Comparison of ENCODE assay signal across 22 cellular contexts in the genomic region with DNA sequence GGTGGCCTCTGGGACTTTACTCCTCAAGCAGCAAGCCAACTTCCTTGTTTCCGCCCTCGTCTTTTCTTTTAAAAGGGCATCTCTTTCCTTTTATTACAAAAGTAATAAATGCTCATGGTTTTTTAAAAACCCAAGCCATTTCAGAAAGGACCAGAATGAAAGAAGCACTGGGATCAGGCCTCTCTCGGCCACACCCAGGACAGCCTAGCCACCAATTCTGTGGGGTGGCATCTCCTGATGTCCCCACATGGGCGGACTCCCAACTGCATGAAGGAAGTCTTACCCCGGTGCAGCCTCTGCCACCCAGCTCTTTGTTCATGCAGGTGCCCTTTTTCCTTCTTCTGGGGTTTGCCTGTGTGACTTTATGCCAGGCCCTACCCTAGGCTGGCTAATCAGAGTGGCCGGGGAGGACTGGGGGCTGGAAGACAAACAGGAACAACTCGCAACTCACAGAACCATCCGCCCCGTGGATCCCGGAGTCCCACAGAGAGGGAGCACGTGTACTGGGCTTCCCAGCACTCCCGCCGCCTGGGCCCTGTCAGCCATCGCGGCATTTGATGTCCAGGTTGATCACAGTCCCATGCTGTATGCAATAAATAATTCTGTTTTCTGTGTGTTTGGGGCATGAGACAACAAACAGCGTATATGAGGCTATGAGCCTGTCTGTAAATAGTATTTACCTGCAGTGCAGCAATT.
"Had no signal": no experiment of that assay in that cellular context is flagged by ENCODE, and none has a peak within 500 bp of the region (broad histone marks: within the 10 kb centered on the region; RNA-seq: fewer than 3 reads in every experiment).

No MANE protein-coding gene starts in this region.

- H3K27ac Mint-ChIP-seq: activated naive CD8-positive, alpha-beta T cell; activated T-cell treated with anti-CD3 and anti-CD28 coated beads, Interleukin-2, amount 50 U/mL, for 72 hours; dendritic cell treated with granulocyte-macrophage colony-stimulating factor and Interleukin-4, amounts not matched to agents 40 ng/mL and 50 ng/mL, for 4 days; naive B cell had no signal

- H3K27me3 ChIP-seq: tibial artery, vagina had no signal

- H3K36me3 ChIP-seq: prostate gland, tibial artery, vagina, WERI-Rb-1 had no signal

- H3K27ac ChIP-seq: prostate gland, SK-N-MC, tibial artery, vagina, WERI-Rb-1 had no signal

- DNase-seq: activated CD4-positive, alpha-beta T cell treated with anti-CD3 and anti-CD28 coated beads for 4 hours; activated CD8-positive, alpha-beta memory T cell treated with anti-CD3 and anti-CD28 coated beads, Interleukin-2, amount 50 U/mL, for 48 hours; activated gamma-delta T cell; activated T-cell treated with anti-CD3 and anti-CD28 coated beads, Interleukin-2, amount 50 U/mL, for 72 hours; cerebellar nuclear complex; effector memory CD4-positive, alpha-beta T cell; foreskin melanocyte; head of caudate nucleus; naive B cell; occipital lobe; stimulated activated CD4-positive, alpha-beta T cell treated with anti-CD3 and anti-CD28 coated beads, Interleukin-15, amount 100 ng/mL, for 24 hours; stimulated activated CD4-positive, alpha-beta T cell treated with anti-CD3 and anti-CD28 coated beads, Interleukin-4, amount 100 ng/mL, for 1 hour; stimulated activated naive CD4-positive, alpha-beta T cell; T-helper 1 cell; WERI-Rb-1 had no signal

- H3K36me3 Mint-ChIP-seq: activated naive CD8-positive, alpha-beta T cell; naive B cell had no signal

- H3K9me3 Mint-ChIP-seq: activated T-cell treated with anti-CD3 and anti-CD28 coated beads, Interleukin-2, amount 50 U/mL, for 72 hours; dendritic cell treated with granulocyte-macrophage colony-stimulating factor and Interleukin-4, amounts not matched to agents 40 ng/mL and 50 ng/mL, for 4 days; naive B cell had no signal

- H3K4me3 ChIP-seq: prostate gland, SK-N-MC, tibial artery, vagina had no signal

- ATAC-seq: activated T-cell treated with anti-CD3 and anti-CD28 coated beads, Interleukin-2, amount 50 U/mL, for 72 hours; left colon had no signal

- H3K9me3 ChIP-seq: prostate gland, tibial artery, vagina had no signal

- H3K4me3 Mint-ChIP-seq: activated naive CD8-positive, alpha-beta T cell; activated T-cell treated with anti-CD3 and anti-CD28 coated beads, Interleukin-2, amount 50 U/mL, for 72 hours; dendritic cell treated with granulocyte-macrophage colony-stimulating factor and Interleukin-4, amounts not matched to agents 40 ng/mL and 50 ng/mL, for 4 days had no signal
